27 cellular contexts compared by ENCODE assay signal in the genomic region with DNA sequence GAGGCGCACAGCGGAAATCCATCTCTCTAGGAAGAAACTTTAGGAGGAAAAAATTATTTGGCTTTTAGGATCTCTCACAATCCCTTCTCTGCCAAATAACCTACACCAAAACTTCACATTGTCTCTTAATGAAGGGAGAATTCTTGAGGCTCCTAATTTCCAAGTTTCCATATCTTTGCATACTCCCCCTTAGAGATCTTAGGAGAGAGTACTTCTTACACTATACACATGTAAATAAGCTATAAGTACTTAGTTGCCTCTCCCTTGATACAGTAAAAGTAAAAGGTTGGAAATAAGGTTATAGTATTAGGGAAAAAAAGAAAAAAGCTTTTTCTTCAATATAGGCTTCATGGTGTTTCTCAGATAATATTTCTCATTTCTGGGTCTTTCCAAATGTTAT.
"Had no signal": no experiment of that assay in that cellular context is flagged by ENCODE, and none has a peak within 500 bp of the region (broad histone marks: within the 10 kb centered on the region; RNA-seq: fewer than 3 reads in every experiment).

No MANE protein-coding gene starts in this region.

- H3K9ac ChIP-seq: neural progenitor cell, parathyroid adenoma had no signal

- H3K27me3 ChIP-seq: neural progenitor cell, ovary, right lobe of liver, sigmoid colon, stomach, thyroid gland, tibial nerve, upper lobe of left lung, vagina had no signal

- H3K27me3 Mint-ChIP-seq: progenitor cell of endocrine pancreas; stimulated activated naive B cell treated with anti-CD40 and anti-IgM and Interleukin-4, amounts not matched to agents 10 μg/mL and 1 μg/mL and 100 μg/mL, for 72 hours; stimulated activated naive CD8-positive, alpha-beta T cell treated with anti-CD3 and anti-CD28 coated beads, Interleukin-15, Interleukin-2, amounts not matched to agents 100 ng/mL and 50 ng/mL, for 24 hours had no signal

- H3K4me1 Mint-ChIP-seq: nephron; neural progenitor cell; stimulated activated effector memory CD8-positive, alpha-beta T cell treated with anti-CD3 and anti-CD28 coated beads, Interleukin-12 subunit alpha, Interleukin-12 subunit beta, amount 100 ng/mL, for 72 hours; stimulated activated naive B cell treated with anti-CD40 and anti-IgM and Interleukin-4, amounts not matched to agents 10 μg/mL and 1 μg/mL and 100 μg/mL, for 72 hours had no signal

- H3K9me3 ChIP-seq: ovary, thyroid gland, vagina had no signal

- H3K36me3 Mint-ChIP-seq: neural progenitor cell; stimulated activated effector memory CD8-positive, alpha-beta T cell treated with anti-CD3 and anti-CD28 coated beads, Interleukin-12 subunit alpha, Interleukin-12 subunit beta, amount 100 ng/mL, for 72 hours; stimulated activated naive B cell treated with anti-CD40 and anti-IgM and Interleukin-4, amounts not matched to agents 10 μg/mL and 1 μg/mL and 100 μg/mL, for 72 hours had no signal

- H3K4me2 ChIP-seq: neural progenitor cell had no signal

- DNase-seq: occipital lobe; ovary; posterior cingulate gyrus; psoas muscle; right cardiac atrium; right lobe of liver; sigmoid colon; small intestine; stimulated activated CD4-positive, alpha-beta T cell treated with anti-CD3 and anti-CD28 coated beads, Interleukin-15, amount 100 ng/mL, for 24 hours; stimulated activated CD4-positive, alpha-beta T cell treated with anti-CD3 and anti-CD28 coated beads, Interleukin-2, amount 100 ng/mL, for 24 hours; stimulated activated CD4-positive, alpha-beta T cell treated with anti-CD3 and anti-CD28 coated beads, Interleukin-2, amount 100 ng/mL, for 48 hours; stimulated activated CD4-positive, alpha-beta T cell treated with anti-CD3 and anti-CD28 coated beads, Interleukin-4, amount 100 ng/mL, for 24 hours; stimulated activated naive B cell treated with anti-CD40 and anti-IgM and Interleukin-4, amounts not matched to agents 10 μg/mL and 1 μg/mL and 100 μg/mL, for 72 hours; stimulated activated naive CD4-positive, alpha-beta T cell treated with Interleukin-2 at 50 U/mL for 16 hours; stomach; thyroid gland; trophoblast cell; upper lobe of left lung had no signal

- H2AFZ ChIP-seq: neural progenitor cell, parathyroid adenoma had no signal

- ATAC-seq: psoas muscle; right cardiac atrium; right lobe of liver; stimulated activated effector memory CD8-positive, alpha-beta T cell treated with anti-CD3 and anti-CD28 coated beads, Interleukin-12 subunit alpha, Interleukin-12 subunit beta, amount 100 ng/mL, for 72 hours; stimulated activated naive B cell treated with anti-CD40 and anti-IgM and Interleukin-4, amounts not matched to agents 10 μg/mL and 1 μg/mL and 100 μg/mL, for 72 hours had no signal

- H3K4me3 Mint-ChIP-seq: nephron; neural progenitor cell; stimulated activated effector memory CD8-positive, alpha-beta T cell treated with anti-CD3 and anti-CD28 coated beads, Interleukin-12 subunit alpha, Interleukin-12 subunit beta, amount 100 ng/mL, for 72 hours; stimulated activated naive B cell treated with anti-CD40 and anti-IgM and Interleukin-4, amounts not matched to agents 10 μg/mL and 1 μg/mL and 100 μg/mL, for 72 hours; stimulated activated naive CD8-positive, alpha-beta T cell treated with anti-CD3 and anti-CD28 coated beads, Interleukin-15, Interleukin-2, amounts not matched to agents 100 ng/mL and 50 ng/mL, for 24 hours had no signal

- H3K36me3 ChIP-seq: neural progenitor cell, ovary, right lobe of liver, sigmoid colon, stomach, thoracic aorta, thyroid gland, tibial nerve, upper lobe of left lung, vagina had no signal

- H3K27ac ChIP-seq: neural progenitor cell, ovary, parathyroid adenoma, psoas muscle, right lobe of liver, sigmoid colon, stomach, thyroid gland, tibial nerve, upper lobe of left lung, vagina had no signal

- H3K79me2 ChIP-seq: parathyroid adenoma had no signal

- H3K4me1 ChIP-seq: neural progenitor cell, parathyroid adenoma, psoas muscle, right lobe of liver, sigmoid colon, stomach, thyroid gland, tibial nerve, upper lobe of left lung, vagina had no signal

- H3K4me3 ChIP-seq: neural progenitor cell, ovary, psoas muscle, right lobe of liver, sigmoid colon, stomach, thoracic aorta, thyroid gland, tibial nerve, upper lobe of left lung, vagina had no signal

- H3K27ac Mint-ChIP-seq: nephron; neural progenitor cell; progenitor cell of endocrine pancreas; stimulated activated effector memory CD8-positive, alpha-beta T cell treated with anti-CD3 and anti-CD28 coated beads, Interleukin-12 subunit alpha, Interleukin-12 subunit beta, amount 100 ng/mL, for 72 hours; stimulated activated naive B cell treated with anti-CD40 and anti-IgM and Interleukin-4, amounts not matched to agents 10 μg/mL and 1 μg/mL and 100 μg/mL, for 72 hours; stimulated activated naive CD8-positive, alpha-beta T cell treated with anti-CD3 and anti-CD28 coated beads, Interleukin-15, Interleukin-2, amounts not matched to agents 100 ng/mL and 50 ng/mL, for 24 hours had no signal
